Comparison of ENCODE assay signal across 9 cellular contexts in genomic region chrX:125202486-125203378, GRCh38.
DNase-seq lines count a peak whose midpoint lies in the region; ATAC-seq and TF ChIP-seq lines count a peak whose summit lies in the region.
"Had no signal": no experiment of that assay in that cellular context is flagged by ENCODE, and none has a peak within 500 bp of the region (broad histone marks: within the 10 kb centered on the region; RNA-seq: fewer than 3 reads in every experiment).

No MANE protein-coding gene starts in this region.

- H3K4me3 ChIP-seq in left lung (peak overlapping the region; percentile 4 to 37), tibial artery (peak overlapping the region; percentile 55 to 65)

- H3K4me1 Mint-ChIP-seq in activated naive CD4-positive, alpha-beta T cell treated with anti-CD3 and anti-CD28 coated beads, Interleukin-2, amount 10 ng/mL, durations not matched to agents 7 days and 5 days, result peaks cover 27% of the 10 kb centered on the region

- H3K4me1 ChIP-seq in left lung (peaks cover 0 to 5% of the 10 kb centered on the region in 2 donors), tibial artery (peaks cover 0 to 4% (median 0%) of the 10 kb centered on the region in 4 donors)

- H3K4me3 Mint-ChIP-seq in activated naive CD4-positive, alpha-beta T cell treated with anti-CD3 and anti-CD28 coated beads, Interleukin-2, amount 10 ng/mL, durations not matched to agents 7 days and 5 days, result no peak overlapping the region
- H3K4me3 Mint-ChIP-seq: dendritic cell treated with granulocyte-macrophage colony-stimulating factor and Interleukin-4, amounts not matched to agents 40 ng/mL and 50 ng/mL, for 4 days had no signal

- DNase-seq in activated naive CD4-positive, alpha-beta T cell treated with anti-CD3 and anti-CD28 coated beads, Interleukin-2, amount 10 ng/mL, durations not matched to agents 7 days and 5 days, result peak; percentile 18
- DNase-seq in activated naive CD4-positive, alpha-beta T cell treated with anti-CD3 and anti-CD28 coated beads, Interleukin-2, amount 50 U/mL, for 72 hours (ENCODE audit: low spot score in 2 of 2), result no peak
- DNase-seq in activated T-cell treated with anti-CD3 and anti-CD28 coated beads, Interleukin-2, amount 50 U/mL, for 48 hours, result peak; percentile 22 to 24
- DNase-seq in left lung (no peak), tibial artery (no peak), foreskin melanocyte (no peak), AG08396 (ENCODE audit: low spot score) (no peak)

- no peaks in the 10 kb centered on the region for H3K36me3 Mint-ChIP-seq in activated naive CD4-positive, alpha-beta T cell treated with anti-CD3 and anti-CD28 coated beads, Interleukin-2, amount 10 ng/mL, durations not matched to agents 7 days and 5 days
- peaks cover 0 to 6% of the 10 kb centered on the region in 2 donors for H3K36me3 Mint-ChIP-seq in activated naive CD4-positive, alpha-beta T cell treated with anti-CD3 and anti-CD28 coated beads, Interleukin-2, amount 50 U/mL, for 72 hours

- H3K27me3 ChIP-seq in left lung (peaks cover 26 to 71% of the 10 kb centered on the region in 2 donors), tibial artery (no peaks in the 10 kb centered on the region)

- peaks cover 52% of the 10 kb centered on the region for H3K27me3 Mint-ChIP-seq in activated naive CD4-positive, alpha-beta T cell treated with anti-CD3 and anti-CD28 coated beads, Interleukin-2, amount 10 ng/mL, durations not matched to agents 7 days and 5 days

- TF ChIP-seq CTCF in left lung (IDR thresholded peaks at IDR 0.05) (no peak), tibial artery (IDR thresholded peaks at IDR 0.05) (no peak)

- intact Hi-C loops in left lung (cut with DNase I), result no loop called here
- intact Hi-C loops in tibial artery (cut with DNase I; ENCODE audit: low total_unique reads), result no loop called here

- no peaks in the 10 kb centered on the region for H3K36me3 ChIP-seq in left lung
- no peaks in the 10 kb centered on the region for H3K36me3 ChIP-seq in tibial artery

- H3K27ac ChIP-seq in left lung (no peak overlapping the region), tibial artery (peak overlapping the region; percentile 76 to 79)

- no peaks in the 10 kb centered on the region for H3K9me3 ChIP-seq in left lung
- H3K9me3 ChIP-seq in tibial artery, result no peaks in the 10 kb centered on the region

- no peak overlapping the region for H3K27ac Mint-ChIP-seq in activated naive CD4-positive, alpha-beta T cell treated with anti-CD3 and anti-CD28 coated beads, Interleukin-2, amount 10 ng/mL, durations not matched to agents 7 days and 5 days
- H3K27ac Mint-ChIP-seq in activated naive CD4-positive, alpha-beta T cell treated with anti-CD3 and anti-CD28 coated beads, Interleukin-2, amount 50 U/mL, for 72 hours, result no peak overlapping the region
- H3K27ac Mint-ChIP-seq: dendritic cell treated with granulocyte-macrophage colony-stimulating factor and Interleukin-4, amounts not matched to agents 40 ng/mL and 50 ng/mL, for 4 days had no signal

- H3K9me3 Mint-ChIP-seq in activated naive CD4-positive, alpha-beta T cell treated with anti-CD3 and anti-CD28 coated beads, Interleukin-2, amount 10 ng/mL, durations not matched to agents 7 days and 5 days, result no peaks in the 10 kb centered on the region
- no peaks in the 10 kb centered on the region for H3K9me3 Mint-ChIP-seq in activated naive CD4-positive, alpha-beta T cell treated with anti-CD3 and anti-CD28 coated beads, Interleukin-2, amount 50 U/mL, for 72 hours
- H3K9me3 Mint-ChIP-seq: dendritic cell treated with granulocyte-macrophage colony-stimulating factor and Interleukin-4, amounts not matched to agents 40 ng/mL and 50 ng/mL, for 4 days had no signal

- CTCF ChIA-PET in activated naive CD4-positive, alpha-beta T cell treated with anti-CD3 and anti-CD28 coated beads, Interleukin-2, amount 10 ng/mL, durations not matched to agents 7 days and 5 days (lab: Charles Lee), result no interaction called here

- no peak for ATAC-seq in activated naive CD4-positive, alpha-beta T cell treated with anti-CD3 and anti-CD28 coated beads, Interleukin-2, amount 50 U/mL, for 72 hours
- no peak for ATAC-seq in left lung
- ATAC-seq in GM21423 (IDR thresholded peaks at IDR 0.05; ENCODE audit: unreplicated experiment), result no peak

Comparison
In these comparisons a context has a peak if more than half of its experiments do, and no peak if none do; other contexts are left out.
1. DNase-seq: peak in activated naive CD4-positive, alpha-beta T cell treated with anti-CD3 and anti-CD28 coated beads, Interleukin-2, amount 10 ng/mL, durations not matched to agents 7 days and 5 days (single experiment) and activated T-cell treated with anti-CD3 and anti-CD28 coated beads, Interleukin-2, amount 50 U/mL, for 48 hours (2 of 2); none in activated naive CD4-positive, alpha-beta T cell treated with anti-CD3 and anti-CD28 coated beads, Interleukin-2, amount 50 U/mL, for 72 hours (0 of 2), left lung (0 of 2), tibial artery (0 of 2), foreskin melanocyte (single experiment) and AG08396 (single experiment).
2. H3K27ac ChIP-seq: peak in tibial artery (2 of 2); none in left lung (0 of 2).